8 cellular contexts compared by ENCODE assay signal in the genomic region with DNA sequence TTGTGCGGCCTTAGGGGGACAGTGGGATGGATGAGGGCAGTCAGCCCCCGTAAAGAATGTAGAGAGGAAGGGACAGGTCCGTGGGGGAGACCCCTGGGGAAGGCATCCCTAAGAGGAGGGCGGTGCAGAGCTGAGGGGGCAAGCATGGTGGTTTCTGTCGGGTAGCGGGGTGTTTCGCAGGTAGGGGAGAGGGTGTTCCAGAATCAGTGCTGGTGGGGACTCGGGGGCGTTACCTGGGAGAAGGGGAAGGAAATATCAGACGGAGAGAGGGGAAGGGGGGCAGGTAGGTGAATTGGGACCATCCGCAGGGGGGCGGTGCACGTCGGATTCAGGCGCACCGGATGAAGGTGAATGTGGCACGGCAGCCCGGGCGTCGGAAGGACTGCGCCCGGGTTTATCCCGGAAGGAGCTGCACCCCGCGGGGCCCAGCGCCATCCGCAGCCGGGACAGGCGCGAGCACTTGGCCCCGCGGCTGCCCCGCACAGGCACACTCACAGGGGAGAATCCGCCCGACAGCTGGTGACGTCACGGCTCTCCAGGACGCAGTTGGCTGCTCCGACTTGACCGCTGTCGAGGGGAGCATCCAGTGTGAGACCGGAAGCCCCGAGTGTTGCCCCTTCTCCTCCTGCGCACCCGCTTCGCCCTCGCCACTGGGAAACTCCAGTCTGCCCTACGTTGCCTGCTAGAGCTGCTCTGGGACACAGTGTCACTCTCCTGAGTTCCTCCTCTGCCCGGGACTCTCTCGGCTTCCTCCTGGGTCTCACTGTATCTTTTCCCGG.
A peak's percentile ranks its signal among the peaks of the same experiment; 100 is the strongest.
DNase-seq lines count a peak whose midpoint lies in the region; ATAC-seq and TF ChIP-seq lines count a peak whose summit lies in the region.

No MANE protein-coding gene starts in this region.

- H3K27me3 ChIP-seq in WERI-Rb-1 (ENCODE audit: insufficient read depth, low read depth, severe bottlenecking) = no peaks in the 10 kb centered on the region

- peak overlapping the region; percentile 51 for H3K4me3 ChIP-seq in WERI-Rb-1 (ENCODE audit: low read depth, low read length)

- DNase-seq in GM03348 (ENCODE audit: low spot score) (peak; percentile 77), WERI-Rb-1 (peak; percentile 78), kidney tubule cell (ENCODE audit: low spot score) (peak; percentile 54), cortex of kidney (lab: John Stamatoyannopoulos, UW) (no peak), NCI-H1105 (lab: John Stamatoyannopoulos, UW) (no peak)
- DNase-seq in central memory CD4-positive, alpha-beta T cell = peak; percentile 58
- peak; percentile 58 to 59 for DNase-seq in stimulated activated CD4-positive, alpha-beta T cell treated with anti-CD3 and anti-CD28 coated beads, Interleukin-2, amount 100 ng/mL, for 48 hours

- TF ChIP-seq CTCF in WERI-Rb-1 (IDR thresholded peaks at IDR 0.05; ENCODE audit: low read depth, low read length) = peak; percentile 26; the same call in 1 of the 2 replicates

- H3K36me3 ChIP-seq in WERI-Rb-1 = no peaks in the 10 kb centered on the region

- ATAC-seq in HG02885 (IDR thresholded peaks at IDR 0.05; ENCODE audit: poor library complexity, unreplicated experiment) = peak; percentile 67

- H3K27ac ChIP-seq in WERI-Rb-1 = no peak overlapping the region

- H3K9me3 ChIP-seq in WERI-Rb-1 (ENCODE audit: severe bottlenecking) = no peaks in the 10 kb centered on the region

Comparison
In these comparisons a context has a peak if more than half of its experiments do, and no peak if none do; other contexts are left out.
1. DNase-seq: peak in GM03348 (single experiment), WERI-Rb-1 (single experiment), central memory CD4-positive, alpha-beta T cell (single experiment), kidney tubule cell (single experiment) and stimulated activated CD4-positive, alpha-beta T cell treated with anti-CD3 and anti-CD28 coated beads, Interleukin-2, amount 100 ng/mL, for 48 hours (2 of 2); none in cortex of kidney (single experiment) and NCI-H1105 (single experiment).